In the genomic region with DNA sequence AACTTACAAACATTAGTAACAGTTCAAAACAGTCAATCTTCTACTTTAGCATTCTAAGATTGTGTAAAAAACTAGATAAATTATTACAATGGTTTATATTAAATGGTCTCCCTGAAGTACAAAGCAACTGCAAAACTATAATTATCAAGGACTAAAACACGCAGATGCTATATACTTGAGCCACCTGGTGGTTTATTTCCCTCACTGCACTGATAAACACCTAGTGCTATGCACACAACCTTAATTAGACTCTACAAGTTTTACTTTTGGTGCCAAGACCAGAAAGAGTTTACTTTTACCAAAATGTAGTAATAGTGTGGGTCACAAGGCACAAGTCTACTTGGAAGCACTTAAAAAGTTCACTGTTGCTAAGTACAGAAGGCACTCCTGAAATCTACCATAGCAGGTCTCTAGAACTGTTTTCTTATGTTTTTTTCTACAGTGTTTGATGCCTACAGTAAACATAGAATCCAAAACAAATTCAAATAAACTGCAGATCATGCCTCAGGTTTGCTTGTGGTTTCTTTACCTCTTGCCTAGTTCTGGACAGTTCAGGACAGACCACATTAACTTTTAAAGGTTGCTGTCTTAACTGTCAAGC, we compare ENCODE assay signal across 1 cellular context.
TF ChIP-seq lines count a peak whose summit lies in the region.

No MANE protein-coding gene starts in this region.

TF ChIP-seq in GM12878, 131 proteins besides CTCF, POLR2A, EP300 and RAD21:
- TF ChIP-seq YBX1 (IDR thresholded peaks at IDR 0.05) (no peak), TCF7 (IDR thresholded peaks at IDR 0.05; ENCODE audit: borderline replicate concordance) (0 out of 2 replicates have a peak, but pooled peaks have one; percentile 18), CREM (IDR thresholded peaks at IDR 0.05; ENCODE audit: low read depth) (no peak), ESRRA (IDR thresholded peaks at IDR 0.05; ENCODE audit: low read length) (no peak), NRF1 (conservative IDR thresholded peaks at IDR 0.05; ENCODE audit: low read depth, low read length) (no peak), EGR1 (IDR thresholded peaks at IDR 0.05; ENCODE audit: borderline replicate concordance in 1 of 2, low read depth in 2 of 2, low read length in 2 of 2) (no peak), ZBED1 (IDR thresholded peaks at IDR 0.05; ENCODE audit: borderline replicate concordance) (no peak), RB1 (IDR thresholded peaks at IDR 0.05; ENCODE audit: borderline replicate concordance) (0 out of 2 replicates have a peak, but pooled peaks have one; percentile 41), NFYA (IDR thresholded peaks at IDR 0.05; ENCODE audit: borderline replicate concordance, low read depth, low read length) (no peak), ZNF24 (IDR thresholded peaks at IDR 0.05) (no peak), MXI1 (IDR thresholded peaks at IDR 0.05; ENCODE audit: low read depth, low read length) (no peak), SIX5 (IDR thresholded peaks at IDR 0.05; ENCODE audit: low read depth, low read length, severe bottlenecking) (no peak), MTA2 (IDR thresholded peaks at IDR 0.05; ENCODE audit: low read depth) (no peak), IKZF1 (conservative IDR thresholded peaks at IDR 0.05) (no peak), BRCA1 (IDR thresholded peaks at IDR 0.05; ENCODE audit: low read depth, low read length) (no peak), CREB1 (IDR thresholded peaks at IDR 0.05; ENCODE audit: low read depth) (no peak), SMC3 (IDR thresholded peaks at IDR 0.05; ENCODE audit: borderline replicate concordance, low read length) (peak; percentile 95), FOS (IDR thresholded peaks at IDR 0.05; ENCODE audit: borderline replicate concordance, extremely low read depth, insufficient read length) (no peak)
